In the genomic region with DNA sequence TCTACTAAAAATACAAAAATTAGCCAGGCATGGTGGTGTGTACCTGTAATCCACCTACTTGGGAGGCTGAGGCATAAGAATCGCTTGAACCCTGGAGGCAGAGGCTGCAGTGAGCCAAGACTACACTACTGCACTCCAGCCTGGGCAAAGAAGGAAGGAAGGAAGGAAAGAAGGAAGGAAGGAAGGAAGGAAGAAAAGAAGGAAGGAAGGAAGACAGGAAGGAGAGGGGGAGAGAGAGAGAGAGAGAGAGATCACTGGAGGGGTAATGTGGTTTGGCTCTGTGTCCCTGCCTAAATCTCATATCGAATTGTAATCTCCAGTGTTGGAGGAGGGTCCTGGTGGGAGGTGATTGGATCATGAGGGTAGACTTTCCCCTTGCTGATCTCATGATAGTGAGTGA, we compare ENCODE assay signal across 29 cellular contexts.
"Had no signal": no experiment of that assay in that cellular context is flagged by ENCODE, and none has a peak within 500 bp of the region (broad histone marks: within the 10 kb centered on the region; RNA-seq: fewer than 3 reads in every experiment).

No MANE protein-coding gene starts in this region.

- H3K9me3 Mint-ChIP-seq: stimulated activated naive CD8-positive, alpha-beta T cell treated with anti-CD3 and anti-CD28 coated beads, Interleukin-15, Interleukin-2, amounts not matched to agents 100 ng/mL and 50 ng/mL, for 24 hours had no signal

- H3K27ac Mint-ChIP-seq: stimulated activated effector memory CD8-positive, alpha-beta T cell treated with anti-CD3 and anti-CD28 coated beads, Interleukin-12 subunit alpha, Interleukin-12 subunit beta, amount 100 ng/mL, for 72 hours; stimulated activated memory B cell treated with anti-CD40 and anti-IgM and Interleukin-4, amounts not matched to agents 10 μg/mL and 1 μg/mL and 100 μg/mL, for 72 hours; stimulated activated naive B cell treated with anti-CD40 and anti-IgM and Interleukin-4, amounts not matched to agents 10 μg/mL and 1 μg/mL and 100 μg/mL, for 72 hours; stimulated activated naive CD8-positive, alpha-beta T cell treated with anti-CD3 and anti-CD28 coated beads, Interleukin-15, Interleukin-2, amounts not matched to agents 100 ng/mL and 50 ng/mL, for 24 hours; type B pancreatic cell had no signal

- H3K36me3 Mint-ChIP-seq: stimulated activated effector memory CD8-positive, alpha-beta T cell treated with anti-CD3 and anti-CD28 coated beads, Interleukin-12 subunit alpha, Interleukin-12 subunit beta, amount 100 ng/mL, for 72 hours; stimulated activated memory B cell treated with anti-CD40 and anti-IgM and Interleukin-4, amounts not matched to agents 10 μg/mL and 1 μg/mL and 100 μg/mL, for 72 hours; type B pancreatic cell had no signal

- H3K4me3 Mint-ChIP-seq: stimulated activated effector memory CD8-positive, alpha-beta T cell treated with anti-CD3 and anti-CD28 coated beads, Interleukin-12 subunit alpha, Interleukin-12 subunit beta, amount 100 ng/mL, for 72 hours; stimulated activated memory B cell treated with anti-CD40 and anti-IgM and Interleukin-4, amounts not matched to agents 10 μg/mL and 1 μg/mL and 100 μg/mL, for 72 hours; stimulated activated naive B cell treated with anti-CD40 and anti-IgM and Interleukin-4, amounts not matched to agents 10 μg/mL and 1 μg/mL and 100 μg/mL, for 72 hours; stimulated activated naive CD8-positive, alpha-beta T cell treated with anti-CD3 and anti-CD28 coated beads, Interleukin-15, amount 100 ng/mL, for 72 hours; stimulated activated naive CD8-positive, alpha-beta T cell treated with anti-CD3 and anti-CD28 coated beads, Interleukin-15, Interleukin-2, amounts not matched to agents 100 ng/mL and 50 ng/mL, for 24 hours; type B pancreatic cell had no signal

- DNase-seq: stimulated activated CD4-positive, alpha-beta T cell treated with anti-CD3 and anti-CD28 coated beads, Interleukin-2, amount 100 ng/mL, for 48 hours; stimulated activated CD4-positive, alpha-beta T cell treated with anti-CD3 and anti-CD28 coated beads, Interleukin-4, amount 100 ng/mL, for 1 hour; stimulated activated CD4-positive, alpha-beta T cell treated with anti-CD3 and anti-CD28 coated beads, Interleukin-4, amount 100 ng/mL, for 24 hours; stimulated activated CD4-positive, alpha-beta T cell treated with anti-CD3 and anti-CD28 coated beads, Interleukin-4, amount 100 ng/mL, for 4 hours; stimulated activated CD8-positive, alpha-beta memory T cell treated with anti-CD3 and anti-CD28 coated beads, Interleukin-4, amount 100 ng/mL, for 48 hours; stimulated activated naive B cell treated with anti-CD40 and anti-IgM and Interleukin-4, amounts not matched to agents 10 μg/mL and 1 μg/mL and 100 μg/mL, for 72 hours; stimulated activated naive CD4-positive, alpha-beta T cell; stimulated activated naive CD4-positive, alpha-beta T cell treated with Interleukin-2 at 50 U/mL for 16 hours; stimulated activated naive CD8-positive, alpha-beta T cell treated with anti-CD3 and anti-CD28 coated beads, Interleukin-15, amount 100 ng/mL, for 72 hours; stimulated activated naive CD8-positive, alpha-beta T cell treated with anti-CD3 and anti-CD28 coated beads, Interleukin-15, Interleukin-2, amounts not matched to agents 100 U/mL and 50 U/mL, for 24 hours; stomach; substantia nigra; testis; thyroid gland; transverse colon; trophoblast cell; upper lobe of left lung; upper lobe of right lung; uterus had no signal

- H3K9me3 ChIP-seq: suprapubic skin, testis, thoracic aorta, thyroid gland, transverse colon, upper lobe of right lung, uterus, vagina had no signal

- H3K27me3 ChIP-seq: testis, thyroid gland, tibial artery, tibial nerve, transverse colon, upper lobe of left lung, upper lobe of right lung, uterus, vagina had no signal

- H3K4me1 ChIP-seq: stomach, suprapubic skin, testis, thyroid gland, tibial artery, tibial nerve, transverse colon, upper lobe of left lung, upper lobe of right lung, uterus, vagina had no signal

- H3K4me1 Mint-ChIP-seq: stimulated activated effector memory CD8-positive, alpha-beta T cell treated with anti-CD3 and anti-CD28 coated beads, Interleukin-12 subunit alpha, Interleukin-12 subunit beta, amount 100 ng/mL, for 72 hours; stimulated activated memory B cell treated with anti-CD40 and anti-IgM and Interleukin-4, amounts not matched to agents 10 μg/mL and 1 μg/mL and 100 μg/mL, for 72 hours; stimulated activated naive B cell treated with anti-CD40 and anti-IgM and Interleukin-4, amounts not matched to agents 10 μg/mL and 1 μg/mL and 100 μg/mL, for 72 hours; stimulated activated naive CD8-positive, alpha-beta T cell treated with anti-CD3 and anti-CD28 coated beads, Interleukin-15, amount 100 ng/mL, for 72 hours had no signal

- ATAC-seq: stimulated activated effector memory CD8-positive, alpha-beta T cell treated with anti-CD3 and anti-CD28 coated beads, Interleukin-12 subunit alpha, Interleukin-12 subunit beta, amount 100 ng/mL, for 72 hours; stimulated activated memory B cell treated with anti-CD40 and anti-IgM and Interleukin-4, amounts not matched to agents 10 μg/mL and 1 μg/mL and 100 μg/mL, for 72 hours; stimulated activated naive B cell treated with anti-CD40 and anti-IgM and Interleukin-4, amounts not matched to agents 10 μg/mL and 1 μg/mL and 100 μg/mL, for 72 hours; stimulated activated naive CD8-positive, alpha-beta T cell treated with anti-CD3 and anti-CD28 coated beads, Interleukin-15, amount 100 ng/mL, for 72 hours; stimulated activated naive CD8-positive, alpha-beta T cell treated with anti-CD3 and anti-CD28 coated beads, Interleukin-15, Interleukin-2, amounts not matched to agents 100 U/mL and 50 U/mL, for 24 hours; upper lobe of right lung had no signal

- H3K27ac ChIP-seq: stomach, suprapubic skin, testis, thoracic aorta, thyroid gland, tibial artery, tibial nerve, transverse colon, upper lobe of left lung, upper lobe of right lung, uterus, vagina had no signal

- H3K4me3 ChIP-seq: stomach, suprapubic skin, testis, thoracic aorta, thyroid gland, tibial artery, tibial nerve, transverse colon, upper lobe of left lung, upper lobe of right lung, uterus, vagina had no signal

- H3K27me3 Mint-ChIP-seq: stimulated activated memory B cell treated with anti-CD40 and anti-IgM and Interleukin-4, amounts not matched to agents 10 μg/mL and 1 μg/mL and 100 μg/mL, for 72 hours had no signal

- FAIRE-seq: urothelium cell line had no signal

- H3K36me3 ChIP-seq: stomach, suprapubic skin, thoracic aorta, thyroid gland, tibial artery, tibial nerve, transverse colon, upper lobe of left lung, upper lobe of right lung, uterus, vagina had no signal
